In the genomic region with DNA sequence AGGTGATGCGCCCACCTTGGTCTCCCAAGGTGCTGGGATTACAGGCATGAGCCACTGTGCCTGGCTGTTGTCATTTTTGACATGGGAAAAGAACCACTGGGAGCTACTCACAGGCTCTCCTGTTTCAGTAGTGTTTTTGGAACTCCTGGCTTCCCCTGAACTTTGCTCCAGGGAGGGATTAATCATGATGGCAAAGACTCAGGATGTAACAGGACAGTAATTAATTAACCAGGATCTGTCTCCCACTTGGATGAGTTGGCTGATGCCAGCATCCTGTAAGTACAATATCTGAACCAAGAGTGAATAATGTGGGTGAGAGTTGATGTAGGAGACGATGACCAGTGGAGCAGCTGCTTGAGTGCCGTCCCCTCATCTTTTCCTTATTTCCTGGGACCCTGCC, we compare ENCODE assay signal across 20 cellular contexts. TPM values are rescaled to one million over a fixed set of nuclear protein-coding genes. Genes with fewer than 3 reads are reported as not detected.
DNase-seq lines count a peak whose midpoint lies in the region; ATAC-seq and TF ChIP-seq lines count a peak whose summit lies in the region.
"Had no signal": no experiment of that assay in that cellular context is flagged by ENCODE, and none has a peak within 500 bp of the region (broad histone marks: within the 10 kb centered on the region; RNA-seq: fewer than 3 reads in every experiment).

No MANE protein-coding gene starts in this region.

- TF ChIP-seq CTCF in endodermal cell (conservative IDR thresholded peaks at IDR 0.05), result no peak
- no peak for TF ChIP-seq CTCF in uterus (IDR thresholded peaks at IDR 0.05)

- H3K27ac Mint-ChIP-seq in activated naive CD4-positive, alpha-beta T cell treated with anti-CD3 and anti-CD28 coated beads, Interleukin-2, amount 50 U/mL, for 24 hours, result peak overlapping the region; percentile 4
- no peak overlapping the region for H3K27ac Mint-ChIP-seq in activated naive CD4-positive, alpha-beta T cell treated with anti-CD3 and anti-CD28 coated beads, Interleukin-2, amount 10 ng/mL, durations not matched to agents 7 days and 5 days
- peak overlapping the region; percentile 22 for H3K27ac Mint-ChIP-seq in endodermal cell
- no peak overlapping the region for H3K27ac Mint-ChIP-seq in activated CD4-positive, alpha-beta T cell treated with anti-CD3 and anti-CD28 coated beads, Interleukin-2, amount 10 ng/mL, durations not matched to agents 7 days and 5 days
- H3K27ac Mint-ChIP-seq: GM23338 had no signal

- no peak for DNase-seq in activated naive CD4-positive, alpha-beta T cell treated with anti-CD3 and anti-CD28 coated beads, Interleukin-2, amount 10 ng/mL, durations not matched to agents 7 days and 5 days
- DNase-seq in endodermal cell (no peak), left lobe of liver (ENCODE audit: low spot score) (peak; percentile 67), uterus (no peak), HEK293T (ENCODE audit: extremely low spot score) (no peak)
- no peak for DNase-seq in activated CD4-positive, alpha-beta T cell treated with anti-CD3 and anti-CD28 coated beads, Interleukin-2, amount 10 ng/mL, durations not matched to agents 7 days and 5 days
- DNase-seq: 8988T, Caco-2, DMS79, NCI-H1092 treated with DMSO at 0.1 percent for 48 hours, NCI-H1694 treated with DMSO at 0.1 percent for 48 hours, NCI-H2171, NCI-H82, SIG-M5 had no signal

- H3K9me3 ChIP-seq in endodermal cell (ENCODE audit: control insufficient read depth, low read length), result no peaks in the 10 kb centered on the region
- no peaks in the 10 kb centered on the region for H3K9me3 ChIP-seq in uterus
- H3K9me3 ChIP-seq: Caco-2 had no signal

- H3K4me1 ChIP-seq in endodermal cell (ENCODE audit: control insufficient read depth, insufficient read depth, low read length) (no peaks in the 10 kb centered on the region), uterus (peaks cover 10 to 17% of the 10 kb centered on the region in 2 donors)

- peaks cover 74% of the 10 kb centered on the region for H3K4me1 Mint-ChIP-seq in activated naive CD4-positive, alpha-beta T cell treated with anti-CD3 and anti-CD28 coated beads, Interleukin-2, amount 50 U/mL, for 24 hours
- peaks cover 59% of the 10 kb centered on the region for H3K4me1 Mint-ChIP-seq in activated naive CD4-positive, alpha-beta T cell treated with anti-CD3 and anti-CD28 coated beads, Interleukin-2, amount 10 ng/mL, durations not matched to agents 7 days and 5 days
- peaks cover 20% of the 10 kb centered on the region for H3K4me1 Mint-ChIP-seq in endodermal cell
- peaks cover 60% of the 10 kb centered on the region for H3K4me1 Mint-ChIP-seq in activated CD4-positive, alpha-beta T cell treated with anti-CD3 and anti-CD28 coated beads, Interleukin-2, amount 10 ng/mL, durations not matched to agents 7 days and 5 days

- TF ChIP-seq POLR2A in uterus (IDR thresholded peaks at IDR 0.05), result no peak

- H3K4me3 ChIP-seq in endodermal cell (ENCODE audit: low read length), result no peak overlapping the region
- H3K4me3 ChIP-seq in uterus, result no peak overlapping the region
- H3K4me3 ChIP-seq: GM12878, GM23338, K562 had no signal

- peaks cover 45% of the 10 kb centered on the region for H3K36me3 ChIP-seq in endodermal cell (ENCODE audit: control insufficient read depth, insufficient read depth, low read length)
- no peaks in the 10 kb centered on the region for H3K36me3 ChIP-seq in uterus

- H3K27ac ChIP-seq in endodermal cell (ENCODE audit: low read depth, low read length), result no peak overlapping the region
- peak overlapping the region; percentile 92 to 95 for H3K27ac ChIP-seq in uterus

- H3K27me3 ChIP-seq in endodermal cell (ENCODE audit: control insufficient read depth, insufficient read depth, low read length, poor library complexity, severe bottlenecking), result no peaks in the 10 kb centered on the region
- H3K27me3 ChIP-seq in uterus, result no peaks in the 10 kb centered on the region

- no peak overlapping the region for H3K4me3 Mint-ChIP-seq in activated naive CD4-positive, alpha-beta T cell treated with anti-CD3 and anti-CD28 coated beads, Interleukin-2, amount 50 U/mL, for 24 hours
- no peak overlapping the region for H3K4me3 Mint-ChIP-seq in activated naive CD4-positive, alpha-beta T cell treated with anti-CD3 and anti-CD28 coated beads, Interleukin-2, amount 10 ng/mL, durations not matched to agents 7 days and 5 days
- no peak overlapping the region for H3K4me3 Mint-ChIP-seq in endodermal cell
- no peak overlapping the region for H3K4me3 Mint-ChIP-seq in activated CD4-positive, alpha-beta T cell treated with anti-CD3 and anti-CD28 coated beads, Interleukin-2, amount 10 ng/mL, durations not matched to agents 7 days and 5 days
- H3K4me3 Mint-ChIP-seq: CD14-positive monocyte, GM23338 had no signal

- H3K9ac ChIP-seq in endodermal cell (ENCODE audit: extremely low read depth, low read length, poor library complexity, severe bottlenecking), result no peak overlapping the region

- H3K9me3 Mint-ChIP-seq in activated naive CD4-positive, alpha-beta T cell treated with anti-CD3 and anti-CD28 coated beads, Interleukin-2, amount 50 U/mL, for 24 hours, result no peaks in the 10 kb centered on the region
- H3K9me3 Mint-ChIP-seq in activated naive CD4-positive, alpha-beta T cell treated with anti-CD3 and anti-CD28 coated beads, Interleukin-2, amount 10 ng/mL, durations not matched to agents 7 days and 5 days, result no peaks in the 10 kb centered on the region
- no peaks in the 10 kb centered on the region for H3K9me3 Mint-ChIP-seq in endodermal cell
- H3K9me3 Mint-ChIP-seq in activated CD4-positive, alpha-beta T cell treated with anti-CD3 and anti-CD28 coated beads, Interleukin-2, amount 10 ng/mL, durations not matched to agents 7 days and 5 days, result no peaks in the 10 kb centered on the region
- H3K9me3 Mint-ChIP-seq: CD14-positive monocyte, GM23338 had no signal

- no peaks in the 10 kb centered on the region for H3K27me3 Mint-ChIP-seq in activated naive CD4-positive, alpha-beta T cell treated with anti-CD3 and anti-CD28 coated beads, Interleukin-2, amount 50 U/mL, for 24 hours
- no peaks in the 10 kb centered on the region for H3K27me3 Mint-ChIP-seq in activated naive CD4-positive, alpha-beta T cell treated with anti-CD3 and anti-CD28 coated beads, Interleukin-2, amount 10 ng/mL, durations not matched to agents 7 days and 5 days
- H3K27me3 Mint-ChIP-seq in endodermal cell (ENCODE audit: insufficient read depth), result no peaks in the 10 kb centered on the region
- no peaks in the 10 kb centered on the region for H3K27me3 Mint-ChIP-seq in activated CD4-positive, alpha-beta T cell treated with anti-CD3 and anti-CD28 coated beads, Interleukin-2, amount 10 ng/mL, durations not matched to agents 7 days and 5 days

- CTCF ChIA-PET in activated naive CD4-positive, alpha-beta T cell treated with anti-CD3 and anti-CD28 coated beads, Interleukin-2, amount 10 ng/mL, durations not matched to agents 7 days and 5 days (lab: Charles Lee), result interaction anchor here (1.0 kb wide), 1 partner anchor 135 kb away, joined by 3 read pairs; no protein-coding TSS in a partner anchor
- CTCF ChIA-PET in HEK293T (lab: Yijun Ruan, JAX), result no interaction called here
- CTCF ChIA-PET in activated CD4-positive, alpha-beta T cell treated with anti-CD3 and anti-CD28 coated beads, Interleukin-2, amount 10 ng/mL, durations not matched to agents 7 days and 5 days (lab: Charles Lee), result interaction anchor here (0.7 to 1.2 kb wide), 2 partner anchors 133 to 1451 kb away, joined by 3 read pairs; no protein-coding TSS in a partner anchor

- ATAC-seq in left lobe of liver (peak; percentile 73), HG02852 (IDR thresholded peaks at IDR 0.05; ENCODE audit: unreplicated experiment) (no peak)
- ATAC-seq: GM12878, GM23338, K562 had no signal

- POLR2A ChIA-PET in HEK293T (lab: Yijun Ruan, JAX), result no interaction called here
- POLR2A ChIA-PET in activated CD4-positive, alpha-beta T cell treated with anti-CD3 and anti-CD28 coated beads, Interleukin-2, amount 10 ng/mL, durations not matched to agents 7 days and 5 days (lab: Charles Lee), result no interaction called here

- peaks cover 20% of the 10 kb centered on the region for H3K36me3 Mint-ChIP-seq in activated naive CD4-positive, alpha-beta T cell treated with anti-CD3 and anti-CD28 coated beads, Interleukin-2, amount 50 U/mL, for 24 hours
- peaks cover 66% of the 10 kb centered on the region for H3K36me3 Mint-ChIP-seq in activated naive CD4-positive, alpha-beta T cell treated with anti-CD3 and anti-CD28 coated beads, Interleukin-2, amount 10 ng/mL, durations not matched to agents 7 days and 5 days
- H3K36me3 Mint-ChIP-seq in endodermal cell (ENCODE audit: low read depth), result peaks cover 39% of the 10 kb centered on the region
- peaks cover 73% of the 10 kb centered on the region for H3K36me3 Mint-ChIP-seq in activated CD4-positive, alpha-beta T cell treated with anti-CD3 and anti-CD28 coated beads, Interleukin-2, amount 10 ng/mL, durations not matched to agents 7 days and 5 days (ENCODE audit: low read depth)

- WGBS in endodermal cell (ENCODE audit: insufficient coverage in 1 of 2, insufficient read length in 1 of 2), 2 experiments, result 93 to 98% methylated on average over 2 to 3 of the region's 3 CpGs

- intact Hi-C loops in uterus (cut with DNase I; ENCODE audit: low total_unique reads), result no loop called here

TF ChIP-seq in HEK293T, 16 proteins besides CTCF, POLR2A, EP300 and RAD21 (continues in another document):
- TF ChIP-seq FOXK2 (IDR thresholded peaks at IDR 0.05) (no peak), ARNT (IDR thresholded peaks at IDR 0.05) (no peak), TARDBP (IDR thresholded peaks at IDR 0.05) (no peak), CTBP1 (IDR thresholded peaks at IDR 0.05; ENCODE audit: borderline replicate concordance) (no peak), ELF4 (IDR thresholded peaks at IDR 0.05) (no peak), FOXM1 (IDR thresholded peaks at IDR 0.05; ENCODE audit: borderline replicate concordance) (no peak), FOXA1 (IDR thresholded peaks at IDR 0.05) (no peak)

RNA-seq across cellular contexts. Expression of a gene that starts 4.9 kb away (rescaled TPM):
- total RNA-seq in endodermal cell, result 10 to 100 TPM; 32.5 to 34.3 TPM
- 11.8 TPM for polyA plus RNA-seq in endodermal cell (2013, experiment 1 of 2)
- polyA plus RNA-seq in endodermal cell (2013, experiment 2 of 2), result 12.3 TPM
- 32.0 TPM for total RNA-seq in left lobe of liver
- 100 to 1,000 TPM in 1 of 4 donors, 10 to 100 TPM in 3; 38.4 to 111 (median 59.2) TPM for total RNA-seq in uterus
- total RNA-seq in activated CD4-positive, alpha-beta T cell treated with anti-CD3 and anti-CD28 coated beads, Interleukin-2, amount 10 ng/mL, durations not matched to agents 7 days and 5 days, result 10 to 100 TPM; 62.2 to 68.3 TPM

RNA-seq across cellular contexts. Expression of a gene that starts 50.0 kb away (rescaled TPM):
- total RNA-seq in endodermal cell (1 to 10 TPM; 2.2 to 2.5 TPM), left lobe of liver (1.0 TPM), uterus (1 to 10 TPM; 1.4 to 8.5 (median 4.8) TPM)
- polyA plus RNA-seq in endodermal cell (2013, experiment 1 of 2), result 2.8 TPM
- 3.1 TPM for polyA plus RNA-seq in endodermal cell (2013, experiment 2 of 2)
- 1 to 10 TPM; 2.7 to 3.1 TPM for total RNA-seq in activated CD4-positive, alpha-beta T cell treated with anti-CD3 and anti-CD28 coated beads, Interleukin-2, amount 10 ng/mL, durations not matched to agents 7 days and 5 days

RNA-seq across cellular contexts. Expression of a gene that starts 51.9 kb away (rescaled TPM):
- total RNA-seq in endodermal cell (10 to 100 TPM; 29.3 to 30.9 TPM), left lobe of liver (10.9 TPM), uterus (10 to 100 TPM in 3 of 4 donors, 1 to 10 TPM in 1; 9.5 to 59.2 (median 28.3) TPM)
- 32.4 TPM for polyA plus RNA-seq in endodermal cell (2013, experiment 1 of 2)
- polyA plus RNA-seq in endodermal cell (2013, experiment 2 of 2), result 34.6 TPM
- total RNA-seq in activated CD4-positive, alpha-beta T cell treated with anti-CD3 and anti-CD28 coated beads, Interleukin-2, amount 10 ng/mL, durations not matched to agents 7 days and 5 days, result 10 to 100 TPM; 44.4 to 50.3 TPM

Comparison
In these comparisons a context has a peak if more than half of its experiments do, and no peak if none do; other contexts are left out.
1. H3K27ac Mint-ChIP-seq: peak in activated naive CD4-positive, alpha-beta T cell treated with anti-CD3 and anti-CD28 coated beads, Interleukin-2, amount 50 U/mL, for 24 hours (single experiment) and endodermal cell (single experiment); none in activated naive CD4-positive, alpha-beta T cell treated with anti-CD3 and anti-CD28 coated beads, Interleukin-2, amount 10 ng/mL, durations not matched to agents 7 days and 5 days (single experiment) and activated CD4-positive, alpha-beta T cell treated with anti-CD3 and anti-CD28 coated beads, Interleukin-2, amount 10 ng/mL, durations not matched to agents 7 days and 5 days (single experiment).